9 cellular contexts compared by ENCODE assay signal in genomic region chr18:12287684-12288405, GRCh38. TPM values are rescaled to one million over a fixed set of nuclear protein-coding genes. Genes with fewer than 3 reads are reported as not detected.
DNase-seq lines count a peak whose midpoint lies in the region; ATAC-seq and TF ChIP-seq lines count a peak whose summit lies in the region.
"Had no signal": no experiment of that assay in that cellular context is flagged by ENCODE, and none has a peak within 500 bp of the region (broad histone marks: within the 10 kb centered on the region; RNA-seq: fewer than 3 reads in every experiment).

No MANE protein-coding gene starts in this region.

- TF ChIP-seq CTCF in brain microvascular endothelial cell (IDR thresholded peaks at IDR 0.05; ENCODE audit: low read depth, low read length, missing control alignments), result no peak
- TF ChIP-seq CTCF in spleen (IDR thresholded peaks at IDR 0.05 in 8 of 11, conservative IDR thresholded peaks at IDR 0.05 in 3 of 11), result no peak

- peak overlapping the region; percentile 59 for H3K4me3 ChIP-seq in HUES64 (ENCODE audit: low read length)
- peak overlapping the region; percentile 58 for H3K4me3 ChIP-seq in brain microvascular endothelial cell (ENCODE audit: low read depth, low read length)
- H3K4me3 ChIP-seq in spleen, result peak overlapping the region in 5 of 8 donors; percentile 8 to 57 (median 22)

- H3K36me3 ChIP-seq in HUES64 (ENCODE audit: insufficient read depth, low read length), result no peaks in the 10 kb centered on the region
- H3K36me3 ChIP-seq in brain microvascular endothelial cell (replicated peaks), result no peaks in the 10 kb centered on the region
- no peaks in the 10 kb centered on the region for H3K36me3 ChIP-seq in spleen

- peak overlapping the region; percentile 32 for H3K9ac ChIP-seq in HUES64 (ENCODE audit: low read depth, low read length)

- H3K4me1 ChIP-seq in HUES64 (ENCODE audit: insufficient read depth, low read length) (peaks cover 7% of the 10 kb centered on the region), spleen (peaks cover 6 to 22% (median 17%) of the 10 kb centered on the region in 6 donors)

- no peak overlapping the region for H3K27ac ChIP-seq in HUES64 (ENCODE audit: low read depth, low read length)
- peak overlapping the region; percentile 90 for H3K27ac ChIP-seq in brain microvascular endothelial cell
- peak overlapping the region in 3 of 8 donors; percentile 7 to 38 (median 23) for H3K27ac ChIP-seq in spleen

- in situ Hi-C loops in brain microvascular endothelial cell (cut with HindIII; ENCODE audit: low pct_ligation_motif_present, low sequenced_read_pairs), result no loop called here

- H3K27me3 ChIP-seq in HUES64 (ENCODE audit: insufficient read depth, low read length) (peaks cover 40% of the 10 kb centered on the region), brain microvascular endothelial cell (replicated peaks) (no peaks in the 10 kb centered on the region), spleen (replicated peaks in 1 of 7) (peaks cover 0 to 69% (median 20%) of the 10 kb centered on the region in 7 donors)

- DNase-seq in brain microvascular endothelial cell (peak; percentile 98), iPS-NIHi11 (ENCODE audit: low spot score) (peak; percentile 65), spleen (peak; percentile 63)
- no peak for DNase-seq in activated naive CD4-positive, alpha-beta T cell treated with anti-CD3 and anti-CD28 coated beads, Interleukin-2, amount 50 U/mL, for 16 hours

- no peaks in the 10 kb centered on the region for H3K9me3 ChIP-seq in HUES64 (ENCODE audit: insufficient read depth, low read depth, low read length)
- no peaks in the 10 kb centered on the region for H3K9me3 ChIP-seq in spleen

- no peak for TF ChIP-seq POLR2A in spleen (IDR thresholded peaks at IDR 0.05)

- intact Hi-C loops in spleen (cut with DNase I; ENCODE audit: low total_unique reads), result no loop called here

- no peak for ATAC-seq in HG03159 (IDR thresholded peaks at IDR 0.05; ENCODE audit: unreplicated experiment)
- ATAC-seq in GM21717 (IDR thresholded peaks at IDR 0.05; ENCODE audit: unreplicated experiment), result no peak
- ATAC-seq in GM21360 (IDR thresholded peaks at IDR 0.05; ENCODE audit: unreplicated experiment), result no peak

- WGBS in HUES64, result 2% methylated on average over 41 of the region's 41 CpGs
- 2 to 6% (median 4%) methylated on average over 36 to 41 of the region's 41 CpGs for WGBS in spleen, 5 donors

RNA-seq across cellular contexts. Expression of gene TUBB6, which starts 20.2 kb away (rescaled TPM):
- 80.1 TPM for polyA plus RNA-seq in HUES64 (2013, experiment 1 of 2)
- 84.3 TPM for polyA plus RNA-seq in HUES64 (2013, experiment 2 of 2)
- 10 to 100 TPM; 29.9 to 65.6 (median 51.4) TPM for total RNA-seq in spleen
- 10 to 100 TPM; 29.0 to 43.4 (median 35.5) TPM for polyA plus RNA-seq in spleen

RNA-seq across cellular contexts. Expression of gene CIDEA, which starts 33.7 kb away (rescaled TPM):
- not detected for polyA plus RNA-seq in HUES64 (2013, experiment 1 of 2)
- polyA plus RNA-seq in HUES64 (2013, experiment 2 of 2), result not detected
- total RNA-seq in spleen, result not detected
- polyA plus RNA-seq in spleen, result not detected
- total RNA-seq: SK-MEL-5 had no signal
